ENCODE assay signal across 22 cellular contexts in the genomic region with DNA sequence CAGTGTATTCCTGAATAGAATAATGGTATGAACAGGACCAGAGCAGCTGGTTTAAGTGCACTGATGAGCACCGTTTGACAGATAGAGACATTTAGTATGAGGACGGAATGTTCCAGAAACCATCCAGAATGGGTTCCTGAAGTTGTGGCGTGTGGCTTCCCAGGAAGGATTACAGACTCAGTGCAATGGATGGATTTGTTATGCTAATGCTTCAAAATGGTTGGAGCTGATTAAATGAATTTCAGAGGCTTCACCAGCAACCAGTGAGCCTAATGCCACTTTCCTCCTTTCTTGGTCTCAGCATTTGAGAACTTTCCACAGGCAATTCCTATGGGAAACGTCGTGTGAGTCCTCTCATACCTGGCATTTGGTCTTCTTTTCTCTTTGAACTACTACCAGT. TPM values are rescaled to one million over a fixed set of nuclear protein-coding genes. Genes with fewer than 3 reads are reported as not detected.
DNase-seq lines count a peak whose midpoint lies in the region; ATAC-seq and TF ChIP-seq lines count a peak whose summit lies in the region.
"Had no signal": no experiment of that assay in that cellular context is flagged by ENCODE, and none has a peak within 500 bp of the region (broad histone marks: within the 10 kb centered on the region; RNA-seq: fewer than 3 reads in every experiment).

No MANE protein-coding gene starts in this region.

- peaks cover 100% of the 10 kb centered on the region for H3K79me2 ChIP-seq in Loucy (ENCODE audit: insufficient read depth, low read length)

- no peaks in the 10 kb centered on the region for H3K9me3 ChIP-seq in Loucy (ENCODE audit: insufficient read depth, low read depth, low read length)
- no peaks in the 10 kb centered on the region for H3K9me3 ChIP-seq in right cardiac atrium (ENCODE audit: control insufficient read depth, low read length)

- WGBS in right cardiac atrium: 56% methylated on average over 5 of the region's 5 CpGs

- H3K27me3 ChIP-seq in Loucy (ENCODE audit: insufficient read depth, low read length, poor library complexity, severe bottlenecking) (no peaks in the 10 kb centered on the region), right cardiac atrium (ENCODE audit: control insufficient read depth, insufficient read depth) (no peaks in the 10 kb centered on the region)

- H3K27me3 Mint-ChIP-seq in activated T-cell treated with anti-CD3 and anti-CD28 coated beads, Interleukin-2, amount 50 U/mL, for 24 hours: no peaks in the 10 kb centered on the region
- H3K27me3 Mint-ChIP-seq in effector memory CD8-positive, alpha-beta T cell: no peaks in the 10 kb centered on the region
- peaks cover 68% of the 10 kb centered on the region for H3K27me3 Mint-ChIP-seq in nephron progenitor cell (ENCODE audit: low read depth, poor library complexity)

- no peaks in the 10 kb centered on the region for H3K9me3 Mint-ChIP-seq in activated T-cell treated with anti-CD3 and anti-CD28 coated beads, Interleukin-2, amount 50 U/mL, for 24 hours
- no peaks in the 10 kb centered on the region for H3K9me3 Mint-ChIP-seq in effector memory CD8-positive, alpha-beta T cell
- H3K9me3 Mint-ChIP-seq in nephron progenitor cell: peaks cover 4% of the 10 kb centered on the region
- H3K9me3 Mint-ChIP-seq: naive B cell; stimulated activated memory B cell treated with anti-CD40 and anti-IgM and Interleukin-4, amounts not matched to agents 10 μg/mL and 1 μg/mL and 100 μg/mL, for 72 hours had no signal

- no peak for ATAC-seq in effector memory CD8-positive, alpha-beta T cell (replicated peaks)
- ATAC-seq in HG03095 (IDR thresholded peaks at IDR 0.05; ENCODE audit: unreplicated experiment) (no peak), right cardiac atrium (no peak)
- ATAC-seq: activated CD8-positive, alpha-beta T cell treated with anti-CD3 and anti-CD28 coated beads, Interleukin-2, amount 10 ng/mL, durations not matched to agents 7 days and 5 days; GM12878; PC-3; stimulated activated memory B cell treated with anti-CD40 and anti-IgM and Interleukin-4, amounts not matched to agents 10 μg/mL and 1 μg/mL and 100 μg/mL, for 72 hours had no signal

- H3K4me1 Mint-ChIP-seq in activated T-cell treated with anti-CD3 and anti-CD28 coated beads, Interleukin-2, amount 50 U/mL, for 24 hours (ENCODE audit: low read depth): peaks cover 97% of the 10 kb centered on the region
- peaks cover 74 to 81% of the 10 kb centered on the region in 2 donors for H3K4me1 Mint-ChIP-seq in effector memory CD8-positive, alpha-beta T cell (ENCODE audit: low read depth in 2 of 2)
- H3K4me1 Mint-ChIP-seq in nephron progenitor cell: peaks cover 68% of the 10 kb centered on the region

- H3K9ac ChIP-seq in Loucy (ENCODE audit: low read depth, low read length, poor library complexity, severe bottlenecking): peak overlapping the region; percentile 99
- H3K9ac ChIP-seq: KMS-11 had no signal

- H3K9me2 ChIP-seq in Loucy (replicated peaks; ENCODE audit: low read depth, low read length): no peaks in the 10 kb centered on the region

- H3K36me3 Mint-ChIP-seq in activated T-cell treated with anti-CD3 and anti-CD28 coated beads, Interleukin-2, amount 50 U/mL, for 24 hours (ENCODE audit: low read depth): peaks cover 100% of the 10 kb centered on the region
- peaks cover 100% of the 10 kb centered on the region for H3K36me3 Mint-ChIP-seq in effector memory CD8-positive, alpha-beta T cell (ENCODE audit: insufficient read depth)
- peaks cover 47% of the 10 kb centered on the region for H3K36me3 Mint-ChIP-seq in nephron progenitor cell (ENCODE audit: low read depth)
- H3K36me3 Mint-ChIP-seq: stimulated activated memory B cell treated with anti-CD40 and anti-IgM and Interleukin-4, amounts not matched to agents 10 μg/mL and 1 μg/mL and 100 μg/mL, for 72 hours had no signal

- intact Hi-C loops in right cardiac atrium (cut with DNase I): no loop called here

- peaks cover 97% of the 10 kb centered on the region for H4K20me1 ChIP-seq in Loucy (ENCODE audit: insufficient read depth, low read length, poor library complexity, severe bottlenecking)

- H3K4me3 Mint-ChIP-seq in activated T-cell treated with anti-CD3 and anti-CD28 coated beads, Interleukin-2, amount 50 U/mL, for 24 hours: peak overlapping the region; percentile 25
- peak overlapping the region; percentile 36 to 64 for H3K4me3 Mint-ChIP-seq in effector memory CD8-positive, alpha-beta T cell
- peak overlapping the region; percentile 59 for H3K4me3 Mint-ChIP-seq in nephron progenitor cell
- H3K4me3 Mint-ChIP-seq: activated CD8-positive, alpha-beta T cell treated with anti-CD3 and anti-CD28 coated beads, Interleukin-2, amount 10 ng/mL, durations not matched to agents 7 days and 5 days; naive B cell; stimulated activated memory B cell treated with anti-CD40 and anti-IgM and Interleukin-4, amounts not matched to agents 10 μg/mL and 1 μg/mL and 100 μg/mL, for 72 hours had no signal

- H3K4me1 ChIP-seq in Loucy (ENCODE audit: insufficient read depth, low read length, poor library complexity, severe bottlenecking) (peaks cover 75% of the 10 kb centered on the region), right cardiac atrium (ENCODE audit: control insufficient read depth, insufficient read depth, low read length) (peaks cover 2% of the 10 kb centered on the region)

- peak overlapping the region; percentile 96 for H3K27ac Mint-ChIP-seq in activated T-cell treated with anti-CD3 and anti-CD28 coated beads, Interleukin-2, amount 50 U/mL, for 24 hours
- H3K27ac Mint-ChIP-seq in effector memory CD8-positive, alpha-beta T cell: peak overlapping the region; percentile 97 to 99
- no peak overlapping the region for H3K27ac Mint-ChIP-seq in nephron progenitor cell
- H3K27ac Mint-ChIP-seq: naive B cell; stimulated activated memory B cell treated with anti-CD40 and anti-IgM and Interleukin-4, amounts not matched to agents 10 μg/mL and 1 μg/mL and 100 μg/mL, for 72 hours had no signal

- peaks cover 97% of the 10 kb centered on the region for H3K36me3 ChIP-seq in Loucy (ENCODE audit: insufficient read depth, low read length)
- H3K36me3 ChIP-seq: WERI-Rb-1 had no signal

- H3K4me2 ChIP-seq in Loucy (ENCODE audit: low read depth, low read length, poor library complexity, severe bottlenecking): peak overlapping the region; percentile 85
- H3K4me2 ChIP-seq: KMS-11 had no signal

- no peak for DNase-seq in activated T-cell treated with anti-CD3 and anti-CD28 coated beads, Interleukin-2, amount 50 U/mL, for 24 hours
- DNase-seq in activated T-cell treated with anti-CD3 and anti-CD28 coated beads for 4 hours: no peak
- no peak for DNase-seq in effector memory CD8-positive, alpha-beta T cell
- DNase-seq in nephron progenitor cell: no peak
- no peak for DNase-seq in right cardiac atrium
- no peak for DNase-seq in mesenteric fat pad (ENCODE audit: low spot score)
- DNase-seq: activated CD8-positive, alpha-beta T cell treated with anti-CD3 and anti-CD28 coated beads, Interleukin-2, amount 10 ng/mL, durations not matched to agents 7 days and 5 days; C1 segment of cervical spinal cord; DMS53; GOT3; kidney glomerular epithelial cell; naive B cell; NCI-H2029; PC-3; SHP77; WERI-Rb-1 had no signal

- H2AFZ ChIP-seq in Loucy (ENCODE audit: low read length): no peak overlapping the region

- H3K4me3 ChIP-seq in Loucy (ENCODE audit: low read length, poor library complexity, severe bottlenecking): peak overlapping the region; percentile 97
- H3K4me3 ChIP-seq in right cardiac atrium (ENCODE audit: low read length): no peak overlapping the region
- H3K4me3 ChIP-seq: GM12878 had no signal

- TF ChIP-seq CTCF in Loucy (conservative IDR thresholded peaks at IDR 0.05; ENCODE audit: low read length) (no peak), nephron progenitor cell (IDR thresholded peaks at IDR 0.05) (no peak)

- H3F3A ChIP-seq in Loucy (ENCODE audit: low read depth): peaks cover 17% of the 10 kb centered on the region

- no peak overlapping the region for H3K27ac ChIP-seq in right cardiac atrium (ENCODE audit: low read length)
- H3K27ac ChIP-seq: KMS-11, WERI-Rb-1 had no signal

RNA-seq across cellular contexts. Expression of gene GATA3, which starts 9.9 kb away (rescaled TPM):
- total RNA-seq in right cardiac atrium (1 to 10 TPM in 2 of 4 donors, under 1 TPM in 2; 0.76 to 1.7 (median 0.95) TPM), mesenteric fat pad (5.5 TPM)
- 1.4 TPM for polyA plus RNA-seq in right cardiac atrium
- total RNA-seq: frontal cortex had no signal
